Comparison of ENCODE assay signal across 8 cellular contexts in genomic region chr10:101569465-101569837, GRCh38. TPM values are rescaled to one million over a fixed set of nuclear protein-coding genes. Genes with fewer than 3 reads are reported as not detected.
A peak's percentile ranks its signal among the peaks of the same experiment; 100 is the strongest.
DNase-seq lines count a peak whose midpoint lies in the region; ATAC-seq, FAIRE-seq and TF ChIP-seq lines count a peak whose summit lies in the region.

No MANE protein-coding gene starts in this region.

- no peak for FAIRE-seq in frontal cortex (lab: Jason Lieb, UNC)

- POLR2A ChIA-PET in CD4-positive, alpha-beta T cell (lab: Charles Lee): interaction anchor here (1.5 kb wide), 1 partner anchor 33 kb away, joined by 3 read pairs; no protein-coding TSS in a partner anchor

- no peak overlapping the region for H3K4me2 ChIP-seq in neural cell (ENCODE audit: low read length)

- H3K9me3 ChIP-seq in CD4-positive, alpha-beta T cell (ENCODE audit: control insufficient read depth, low read length): no peaks in the 10 kb centered on the region
- H3K9me3 ChIP-seq in neural cell (ENCODE audit: low read length): no peaks in the 10 kb centered on the region

- no peaks in the 10 kb centered on the region for H3F3A ChIP-seq in neural cell (ENCODE audit: insufficient read depth, low read length, poor library complexity, severe bottlenecking)

- no peak for TF ChIP-seq CTCF in CD4-positive, alpha-beta T cell (IDR thresholded peaks at IDR 0.05)
- no peak for TF ChIP-seq CTCF in dorsolateral prefrontal cortex (IDR thresholded peaks at IDR 0.05 in 54 of 56, conservative IDR thresholded peaks at IDR 0.05 in 2 of 56; ENCODE audit: low read depth in 1 of 56, partially characterized antibody in 56 of 56)
- TF ChIP-seq CTCF in neural cell (IDR thresholded peaks at IDR 0.05; ENCODE audit: poor library complexity, severe bottlenecking): no peak

- H3K27me3 ChIP-seq in CD4-positive, alpha-beta T cell (ENCODE audit: control insufficient read depth, insufficient read depth, low read length): peaks cover 48% of the 10 kb centered on the region
- peaks cover 0 to 43% (median 8%) of the 10 kb centered on the region in 45 donors for H3K27me3 ChIP-seq in dorsolateral prefrontal cortex
- peaks cover 22% of the 10 kb centered on the region for H3K27me3 ChIP-seq in neural cell (ENCODE audit: insufficient read depth, low read depth, low read length)

- no peaks in the 10 kb centered on the region for H3K4me1 Mint-ChIP-seq in CD4-positive, alpha-beta T cell (ENCODE audit: low read depth)

- H3K27me3 Mint-ChIP-seq in CD4-positive, alpha-beta T cell: peaks cover 53% of the 10 kb centered on the region

- H3K27ac ChIP-seq in CD4-positive, alpha-beta T cell (ENCODE audit: low read depth, low read length): no peak overlapping the region
- H3K27ac ChIP-seq in dorsolateral prefrontal cortex (peak overlapping the region in 1 of 59 donors; percentile 21), neural cell (ENCODE audit: low read length) (no peak overlapping the region)

- no peaks in the 10 kb centered on the region for H3K36me3 Mint-ChIP-seq in CD4-positive, alpha-beta T cell (ENCODE audit: low read depth)

- DNase-seq in CD4-positive, alpha-beta T cell: no peak
- DNase-seq in NCI-H1092 (lab: John Stamatoyannopoulos, UW) (peak; percentile 6), dorsolateral prefrontal cortex (peak in 1 of 10 donors; percentile 39), frontal cortex (ENCODE audit: low spot score in 2 of 2) (no peak)

- no peak for ATAC-seq in CD4-positive, alpha-beta T cell (ENCODE audit: poor library complexity)
- no peak for ATAC-seq in HG02610 (IDR thresholded peaks at IDR 0.05; ENCODE audit: unreplicated experiment)
- no peak for ATAC-seq in GM21360 (IDR thresholded peaks at IDR 0.05; ENCODE audit: unreplicated experiment)
- ATAC-seq in GM19455 (IDR thresholded peaks at IDR 0.05; ENCODE audit: unreplicated experiment): no peak

- H3K4me3 ChIP-seq in dorsolateral prefrontal cortex (peak overlapping the region in 56 of 59 donors; percentile 11 to 83 (median 64)), neural cell (ENCODE audit: low read length) (peak overlapping the region; percentile 69)

- H3K79me2 ChIP-seq in neural cell (replicated peaks; ENCODE audit: insufficient read depth, low read length): no peaks in the 10 kb centered on the region

- H3K9me2 ChIP-seq in neural cell (ENCODE audit: insufficient read depth, low read length): no peaks in the 10 kb centered on the region

- no peaks in the 10 kb centered on the region for H3K36me3 ChIP-seq in neural cell (ENCODE audit: insufficient read depth, low read length)

- H4K20me1 ChIP-seq in neural cell (ENCODE audit: insufficient read depth): no peaks in the 10 kb centered on the region

- peak overlapping the region; percentile 77 for H3K4me3 Mint-ChIP-seq in CD4-positive, alpha-beta T cell

- TF ChIP-seq RAD21 in neural cell (conservative IDR thresholded peaks at IDR 0.05): no peak

- intact Hi-C loops in CD4-positive, alpha-beta T cell (cut with DNase I, micrococcal nuclease): loop anchor here in 1 of 2 experiments (10.0 kb wide), 1 partner anchor 295 kb away; no protein-coding TSS in a partner anchor
- intact Hi-C loops in dorsolateral prefrontal cortex (cut with DNase I): loop anchor here in 1 of 2 donors (5.0 kb wide), 1 partner anchor 407 kb away; no protein-coding TSS in a partner anchor

- H3K9ac ChIP-seq in neural cell (ENCODE audit: low read length): peak overlapping the region; percentile 55

- CTCF ChIA-PET in CD4-positive, alpha-beta T cell (lab: Charles Lee): interaction anchor here (0.6 to 3.0 kb wide), 3 partner anchors 11 to 356 kb away, joined by 3 to 16 read pairs (median 8); partner anchors contain the start of genes DPCD and POLL

- TF ChIP-seq EP300 in neural cell (conservative IDR thresholded peaks at IDR 0.05; ENCODE audit: poor library complexity, severe bottlenecking): no peak

- H3K9me3 Mint-ChIP-seq in CD4-positive, alpha-beta T cell: no peaks in the 10 kb centered on the region

- no peak overlapping the region for H3K27ac Mint-ChIP-seq in CD4-positive, alpha-beta T cell

- H2AFZ ChIP-seq in neural cell (ENCODE audit: low read depth, low read length): no peak overlapping the region

TF ChIP-seq in neural cell, 6 proteins besides CTCF, POLR2A, EP300 and RAD21:
- TF ChIP-seq, protein P1, sequence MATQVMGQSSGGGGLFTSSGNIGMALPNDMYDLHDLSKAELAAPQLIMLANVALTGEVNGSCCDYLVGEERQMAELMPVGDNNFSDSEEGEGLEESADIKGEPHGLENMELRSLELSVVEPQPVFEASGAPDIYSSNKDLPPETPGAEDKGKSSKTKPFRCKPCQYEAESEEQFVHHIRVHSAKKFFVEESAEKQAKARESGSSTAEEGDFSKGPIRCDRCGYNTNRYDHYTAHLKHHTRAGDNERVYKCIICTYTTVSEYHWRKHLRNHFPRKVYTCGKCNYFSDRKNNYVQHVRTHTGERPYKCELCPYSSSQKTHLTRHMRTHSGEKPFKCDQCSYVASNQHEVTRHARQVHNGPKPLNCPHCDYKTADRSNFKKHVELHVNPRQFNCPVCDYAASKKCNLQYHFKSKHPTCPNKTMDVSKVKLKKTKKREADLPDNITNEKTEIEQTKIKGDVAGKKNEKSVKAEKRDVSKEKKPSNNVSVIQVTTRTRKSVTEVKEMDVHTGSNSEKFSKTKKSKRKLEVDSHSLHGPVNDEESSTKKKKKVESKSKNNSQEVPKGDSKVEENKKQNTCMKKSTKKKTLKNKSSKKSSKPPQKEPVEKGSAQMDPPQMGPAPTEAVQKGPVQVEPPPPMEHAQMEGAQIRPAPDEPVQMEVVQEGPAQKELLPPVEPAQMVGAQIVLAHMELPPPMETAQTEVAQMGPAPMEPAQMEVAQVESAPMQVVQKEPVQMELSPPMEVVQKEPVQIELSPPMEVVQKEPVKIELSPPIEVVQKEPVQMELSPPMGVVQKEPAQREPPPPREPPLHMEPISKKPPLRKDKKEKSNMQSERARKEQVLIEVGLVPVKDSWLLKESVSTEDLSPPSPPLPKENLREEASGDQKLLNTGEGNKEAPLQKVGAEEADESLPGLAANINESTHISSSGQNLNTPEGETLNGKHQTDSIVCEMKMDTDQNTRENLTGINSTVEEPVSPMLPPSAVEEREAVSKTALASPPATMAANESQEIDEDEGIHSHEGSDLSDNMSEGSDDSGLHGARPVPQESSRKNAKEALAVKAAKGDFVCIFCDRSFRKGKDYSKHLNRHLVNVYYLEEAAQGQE (IDR thresholded peaks at IDR 0.05; ENCODE audit: borderline replicate concordance): no peak
- TF ChIP-seq SMC3 (conservative IDR thresholded peaks at IDR 0.05; ENCODE audit: poor library complexity) (no peak), TAF1 (IDR thresholded peaks at IDR 0.05; ENCODE audit: low read depth) (no peak), MXI1 (conservative IDR thresholded peaks at IDR 0.05; ENCODE audit: poor library complexity, severe bottlenecking) (no peak), POLR2AphosphoS5 (IDR thresholded peaks at IDR 0.05) (no peak), EZH2 (IDR thresholded peaks at IDR 0.05; ENCODE audit: borderline replicate concordance, insufficient read depth, low read length, poor library complexity, severe bottlenecking) (no peak)

RNA-seq across cellular contexts. Expression of gene POLL, which starts 18.6 kb away (rescaled TPM):
- total RNA-seq in CD4-positive, alpha-beta T cell: 10 to 100 TPM; 23.3 to 24.3 TPM
- total RNA-seq in dorsolateral prefrontal cortex: 10 to 100 TPM; 22.0 to 55.4 (median 35.3) TPM
- polyA plus RNA-seq in neural cell: 23.0 and 30.8 TPM in 2 replicates
- 15.9 and 17.5 TPM in 2 replicates for polyA minus RNA-seq in neural cell
- total RNA-seq in frontal cortex: 6.5 TPM

RNA-seq across cellular contexts. Expression of gene DPCD, which starts 18.7 kb away (rescaled TPM):
- under 1 TPM; 0.31 to 0.96 TPM for total RNA-seq in CD4-positive, alpha-beta T cell
- total RNA-seq in dorsolateral prefrontal cortex (10 to 100 TPM; 12.5 to 44.3 (median 27.3) TPM), frontal cortex (28.5 TPM)
- 173 and 234 TPM in 2 replicates for polyA plus RNA-seq in neural cell
- polyA minus RNA-seq in neural cell: 30.8 and 33.4 TPM in 2 replicates

Comparison
In these comparisons a context has a peak if more than half of its experiments do, and no peak if none do; other contexts are left out.
1. RNA of gene DPCD, which starts 18.7 kb away (total RNA-seq): 28.5 TPM in frontal cortex (single experiment) and 12.5 to 44.3 TPM in dorsolateral prefrontal cortex; 0.31 to 0.96 TPM in CD4-positive, alpha-beta T cell; every median in the first group is over 4 times any median in the second.